ENCODE assay signal across 2 cellular contexts in genomic region chr3:17891139-17891850, GRCh38.
TF ChIP-seq lines count a peak whose summit lies in the region.

No MANE protein-coding gene starts in this region.

TF ChIP-seq in A549, 52 proteins besides CTCF, POLR2A, EP300 and RAD21 (continued from another document):
- TF ChIP-seq MAX (IDR thresholded peaks at IDR 0.05) (no peak), PHF8 (IDR thresholded peaks at IDR 0.05; ENCODE audit: borderline replicate concordance, low read depth) (no peak)

TF ChIP-seq in K562, 482 proteins besides CTCF, POLR2A, EP300 and RAD21 (continued from another document):
- TF ChIP-seq ATF1 (CRISPR knock-in tag; IDR thresholded peaks at IDR 0.05) (no peak), ATF1 (tag; IDR thresholded peaks at IDR 0.05) (peak; percentile 11; the same call in 1 of the 2 replicates), EGR1 (conservative IDR thresholded peaks at IDR 0.05) (no peak), CBFA2T3 (IDR thresholded peaks at IDR 0.05) (peak; percentile 22; the same call in 1 of the 2 replicates), PHB (CRISPR knock-in tag; IDR thresholded peaks at IDR 0.05) (no peak), JUND (IDR thresholded peaks at IDR 0.05; ENCODE audit: borderline replicate concordance, low read depth, low read length) (0 out of 2 replicates have a peak, but pooled peaks have one; percentile 16), JUND (tag; IDR thresholded peaks at IDR 0.05; ENCODE audit: borderline replicate concordance, low read depth, low read length) (peak; percentile 69; the same call in 1 of the 3 replicates), TEAD4 (IDR thresholded peaks at IDR 0.05; ENCODE audit: low read length) (peak; percentile 60), TEAD4 (CRISPR knock-in tag; IDR thresholded peaks at IDR 0.05; ENCODE audit: borderline replicate concordance) (no peak), ZNF124 (CRISPR knock-in tag; IDR thresholded peaks at IDR 0.05) (no peak), SMARCA4 (IDR thresholded peaks at IDR 0.05) (peak; percentile 40; the same call in 1 of the 2 replicates), CAMTA2 (CRISPR knock-in tag; conservative IDR thresholded peaks at IDR 0.05) (no peak), CTBP1 (IDR thresholded peaks at IDR 0.05; ENCODE audit: borderline replicate concordance) (peak; percentile 38), MAFF (IDR thresholded peaks at IDR 0.05; ENCODE audit: low read length) (peak; percentile 68)
TF ChIP-seq in K562: peak in this region for 17.
